Comparison of ENCODE assay signal across 9 cellular contexts in genomic region chr12:38907171-38907923, GRCh38. TPM values are rescaled to one million over a fixed set of nuclear protein-coding genes. Genes with fewer than 3 reads are reported as not detected.
DNase-seq lines count a peak whose midpoint lies in the region; ATAC-seq, FAIRE-seq and TF ChIP-seq lines count a peak whose summit lies in the region.
"Had no signal": no experiment of that assay in that cellular context is flagged by ENCODE, and none has a peak within 500 bp of the region (broad histone marks: within the 10 kb centered on the region; RNA-seq: fewer than 3 reads in every experiment).

No MANE protein-coding gene starts in this region.

- H3K4me3 ChIP-seq in DOHH2 (ENCODE audit: low read length): no peak overlapping the region
- H3K4me3 ChIP-seq in PC-9: peak overlapping the region; percentile 80
- peak overlapping the region; percentile 36 to 70 (median 64) for H3K4me3 ChIP-seq in endothelial cell of umbilical vein (replicated peaks in 1 of 3; ENCODE audit: insufficient read depth in 1 of 3, low read depth in 1 of 3, low read length in 3 of 3)
- peak overlapping the region in 3 of 4 donors; percentile 37 to 66 (median 60) for H3K4me3 ChIP-seq in pancreas

- TF ChIP-seq CTCF in DOHH2 (IDR thresholded peaks at IDR 0.05; ENCODE audit: low read depth, low read length, poor library complexity, severe bottlenecking): no peak
- TF ChIP-seq CTCF in PC-9 (conservative IDR thresholded peaks at IDR 0.05): no peak
- no peak for TF ChIP-seq CTCF in endothelial cell of umbilical vein (IDR thresholded peaks at IDR 0.05; ENCODE audit: extremely low read depth in 1 of 2, insufficient read depth in 1 of 2, low read depth in 1 of 2, low read length in 2 of 2)
- no peak for TF ChIP-seq CTCF in pancreas (IDR thresholded peaks at IDR 0.05)

- H3K9me3 ChIP-seq in DOHH2 (ENCODE audit: control insufficient read depth, insufficient read depth, low read length) (no peaks in the 10 kb centered on the region; the same call in 1 of the 2 replicates), PC-9 (ENCODE audit: insufficient read depth, low read depth) (no peaks in the 10 kb centered on the region), endothelial cell of umbilical vein (replicated peaks; ENCODE audit: control insufficient read depth, insufficient read depth, low read length) (no peaks in the 10 kb centered on the region), pancreas (no peaks in the 10 kb centered on the region)

- CTCF ChIA-PET in PC-9 (lab: Charles Lee): interaction anchor here (0.6 to 2.2 kb wide), 5 partner anchors 14 to 523 kb away, joined by 3 to 11 read pairs (median 6); no protein-coding TSS in a partner anchor
- CTCF ChIA-PET in endothelial cell of umbilical vein (lab: Charles Lee): interaction anchor here (0.6 to 4.3 kb wide), 31 partner anchors 8 to 591 kb away, joined by 3 to 63 read pairs (median 4); partner anchors contain the start of gene ALG10B

- H3F3A ChIP-seq in DOHH2 (ENCODE audit: control insufficient read depth, insufficient read depth): no peaks in the 10 kb centered on the region
- H3F3A ChIP-seq in PC-9 (ENCODE audit: insufficient read depth, low read depth): peaks cover 31% of the 10 kb centered on the region

- no peak for FAIRE-seq in endothelial cell of umbilical vein (lab: Jason Lieb, UNC)
- peak; percentile 9 for FAIRE-seq in pancreas (lab: Jason Lieb, UNC)

- POLR2A ChIA-PET in PC-9 (lab: Charles Lee; ENCODE audit: unreplicated experiment): interaction anchor here (0.6 to 0.7 kb wide), 2 partner anchors 12 to 522 kb away, joined by 3 to 5 read pairs; no protein-coding TSS in a partner anchor
- POLR2A ChIA-PET in endothelial cell of umbilical vein (lab: Charles Lee): no interaction called here

- H3K4me1 ChIP-seq in DOHH2 (ENCODE audit: control insufficient read depth, low read length) (no peaks in the 10 kb centered on the region), PC-9 (replicated peaks; ENCODE audit: insufficient read depth) (peaks cover 23% of the 10 kb centered on the region), endothelial cell of umbilical vein (ENCODE audit: control insufficient read depth, extremely low read depth, insufficient read depth, low read length) (peaks cover 19% of the 10 kb centered on the region), pancreas (peaks cover 6 to 8% (median 6%) of the 10 kb centered on the region in 3 donors)

- H3K9me1 ChIP-seq in endothelial cell of umbilical vein (replicated peaks; ENCODE audit: control insufficient read depth, extremely low read depth, insufficient read depth, low read length): no peaks in the 10 kb centered on the region

- intact Hi-C loops in PC-9 (cut with micrococcal nuclease; ENCODE audit: unreplicated experiment): loop anchor here (2.0 to 10.0 kb wide), 7 partner anchors 195 to 853 kb away; partner anchors contain the start of gene ALG10B
- intact Hi-C loops in endothelial cell of umbilical vein (cut with micrococcal nuclease): loop anchor here (5.0 kb wide), 3 partner anchors 365 to 590 kb away; partner anchors contain the start of genes ALG10B and KIF21A
- intact Hi-C loops in pancreas (cut with DNase I): no loop called here

- BruUV-seq in PC-9 (replicated peaks; lab: Mats Ljungman, UMichigan): no TSS peak
- BruUV-seq in endothelial cell of umbilical vein (replicated peaks; lab: Mats Ljungman, UMichigan): no TSS peak

- peak overlapping the region; percentile 89 for H2AFZ ChIP-seq in PC-9
- H2AFZ ChIP-seq in endothelial cell of umbilical vein (ENCODE audit: low read depth, low read length): peak overlapping the region; percentile 92

- no peaks in the 10 kb centered on the region for H4K20me1 ChIP-seq in DOHH2 (ENCODE audit: control insufficient read depth, insufficient read depth, low read depth, low read length)
- H4K20me1 ChIP-seq in PC-9 (ENCODE audit: insufficient read depth): no peaks in the 10 kb centered on the region
- H4K20me1 ChIP-seq in endothelial cell of umbilical vein (replicated peaks; ENCODE audit: control insufficient read depth, extremely low read depth, insufficient read depth, low read length): no peaks in the 10 kb centered on the region

- H3K79me2 ChIP-seq in DOHH2 (ENCODE audit: control insufficient read depth, low read length) (no peaks in the 10 kb centered on the region), PC-9 (ENCODE audit: low read depth) (peaks cover 16% of the 10 kb centered on the region), endothelial cell of umbilical vein (ENCODE audit: control insufficient read depth, insufficient read depth, low read length) (no peaks in the 10 kb centered on the region)

- peak overlapping the region; percentile 48 for H3K4me2 ChIP-seq in DOHH2 (ENCODE audit: low read length)
- H3K4me2 ChIP-seq in PC-9: peak overlapping the region; percentile 99
- H3K4me2 ChIP-seq in endothelial cell of umbilical vein (ENCODE audit: insufficient read depth, low read length): peak overlapping the region; percentile 82

- peak overlapping the region; percentile 49 for H3K9ac ChIP-seq in endothelial cell of umbilical vein (replicated peaks; ENCODE audit: extremely low read depth, insufficient read depth, low read length)

- TF ChIP-seq POLR2A in endothelial cell of umbilical vein (IDR thresholded peaks at IDR 0.05; ENCODE audit: low read depth, low read length): no peak

- DNase-seq in PC-9: no peak
- DNase-seq in endothelial cell of umbilical vein (ENCODE audit: low read depth, low spot score): no peak
- no peak for DNase-seq in pancreas
- no peak for DNase-seq in GDM1 (lab: John Stamatoyannopoulos, UW)
- DNase-seq: NCI-H2029 had no signal

- ATAC-seq in pancreas: no peak
- no peak for ATAC-seq in HG03460 (IDR thresholded peaks at IDR 0.05; ENCODE audit: unreplicated experiment)
- ATAC-seq in HG02852 (IDR thresholded peaks at IDR 0.05; ENCODE audit: unreplicated experiment): no peak
- no peak for ATAC-seq in GM19035 (IDR thresholded peaks at IDR 0.05; ENCODE audit: unreplicated experiment)

- dilution Hi-C loops in endothelial cell of umbilical vein (cut with MboI; ENCODE audit: extremely low pct_ligation_motif_present, low sequenced_read_pairs): no loop called here

- no peaks in the 10 kb centered on the region for H3K9me2 ChIP-seq in DOHH2 (replicated peaks; ENCODE audit: control insufficient read depth, low read length)
- no peaks in the 10 kb centered on the region for H3K9me2 ChIP-seq in PC-9 (ENCODE audit: insufficient read depth)

- 55 to 65% methylated on average over 6 of the region's 6 CpGs for WGBS in pancreas, 2 donors

- H3K27me3 ChIP-seq in DOHH2 (ENCODE audit: control insufficient read depth, low read length): peaks cover 5% of the 10 kb centered on the region
- no peaks in the 10 kb centered on the region for H3K27me3 ChIP-seq in PC-9 (ENCODE audit: insufficient read depth, low read depth)
- H3K27me3 ChIP-seq in endothelial cell of umbilical vein (ENCODE audit: control insufficient read depth in 2 of 2, insufficient read depth in 2 of 2, low read length in 2 of 2): no peaks in the 10 kb centered on the region
- H3K27me3 ChIP-seq in pancreas: no peaks in the 10 kb centered on the region

- no peak overlapping the region for H3K27ac ChIP-seq in DOHH2 (ENCODE audit: low read depth, low read length)
- no peak overlapping the region for H3K27ac ChIP-seq in PC-9
- H3K27ac ChIP-seq in endothelial cell of umbilical vein (ENCODE audit: insufficient read depth, low read depth, low read length): no peak overlapping the region
- H3K27ac ChIP-seq in pancreas: peak overlapping the region in 2 of 4 donors; percentile 86 to 92

- H3K36me3 ChIP-seq in DOHH2 (ENCODE audit: control insufficient read depth, low read length): no peaks in the 10 kb centered on the region
- H3K36me3 ChIP-seq in PC-9 (ENCODE audit: low read depth): no peaks in the 10 kb centered on the region
- H3K36me3 ChIP-seq in endothelial cell of umbilical vein (ENCODE audit: control insufficient read depth in 2 of 2, extremely low read depth in 1 of 2, insufficient read depth in 2 of 2, low read length in 2 of 2): no peaks in the 10 kb centered on the region
- H3K36me3 ChIP-seq in pancreas: no peaks in the 10 kb centered on the region

TF ChIP-seq in endothelial cell of umbilical vein, 7 proteins besides CTCF, POLR2A, EP300 and RAD21:
- TF ChIP-seq POLR2AphosphoS5 (IDR thresholded peaks at IDR 0.05; ENCODE audit: insufficient read depth, low read depth, low read length): no peak

RNA-seq across cellular contexts. Expression of gene CPNE8, which starts 2.0 kb away (rescaled TPM):
- 10.7 and 18.3 TPM in 2 replicates for total RNA-seq in PC-9 (2021)
- total RNA-seq in endothelial cell of umbilical vein: 12.5 and 13.7 TPM in 2 replicates
- 3.2 and 4.4 TPM in 2 replicates for polyA plus RNA-seq in endothelial cell of umbilical vein
- 2.8 and 3.0 TPM in 2 replicates for polyA plus RNA-seq in endothelial cell of umbilical vein (2011; cell fraction: cytosol; rRNA removed)
- 13.5 and 17.5 TPM in 2 replicates for polyA plus RNA-seq in endothelial cell of umbilical vein (2011; cell fraction: nucleus; rRNA removed)
- polyA plus RNA-seq in endothelial cell of umbilical vein (2012): 12.0 and 12.8 TPM in 2 replicates
- 5.4 and 11.9 TPM in 2 replicates for polyA minus RNA-seq in endothelial cell of umbilical vein
- polyA minus RNA-seq in endothelial cell of umbilical vein (2011; cell fraction: cytosol; rRNA and poly(A)+ RNA removed): 16.4 TPM
- 22.8 and 33.2 TPM in 2 replicates for polyA minus RNA-seq in endothelial cell of umbilical vein (2011; cell fraction: nucleus; rRNA and poly(A)+ RNA removed)
- 1 to 10 TPM; 2.7 to 6.8 (median 4.7) TPM for total RNA-seq in pancreas
- polyA plus RNA-seq in pancreas: 1 to 10 TPM; 4.4 to 5.7 TPM

Comparison
In these comparisons a context has a peak if more than half of its experiments do, and no peak if none do; other contexts are left out.
1. H3K4me2 ChIP-seq: peak in every context shown above with its lines; median percentile 99 in PC-9; 82 in endothelial cell of umbilical vein; 48 in DOHH2.
2. intact Hi-C loops: an anchor here in PC-9 (2.0 to 10.0 kb wide) and endothelial cell of umbilical vein (5.0 kb wide); none called in pancreas.